Comparison of ENCODE assay signal across 16 cellular contexts in genomic region chr17:77526728-77527355, GRCh38.
DNase-seq lines count a peak whose midpoint lies in the region; ATAC-seq and TF ChIP-seq lines count a peak whose summit lies in the region.
"Had no signal": no experiment of that assay in that cellular context is flagged by ENCODE, and none has a peak within 500 bp of the region (broad histone marks: within the 10 kb centered on the region; RNA-seq: fewer than 3 reads in every experiment).

No MANE protein-coding gene starts in this region.

- no peak for TF ChIP-seq CTCF in nephron (IDR thresholded peaks at IDR 0.05; ENCODE audit: unreplicated experiment in 3 of 3)

- H3K4me1 Mint-ChIP-seq in nephron: peaks cover 14% of the 10 kb centered on the region

- H3K9me3 Mint-ChIP-seq in nephron: no peaks in the 10 kb centered on the region
- H3K9me3 Mint-ChIP-seq: stimulated activated naive CD8-positive, alpha-beta T cell treated with anti-CD3 and anti-CD28 coated beads, Interleukin-15, Interleukin-2, amounts not matched to agents 100 ng/mL and 50 ng/mL, for 24 hours had no signal

- peak overlapping the region; percentile 95 for H3K27ac ChIP-seq in angular gyrus (ENCODE audit: low read depth, low read length)
- H3K27ac ChIP-seq: pancreas, vagina had no signal

- DNase-seq in DMS 273 treated with DMSO at 0.1 percent for 48 hours (lab: John Stamatoyannopoulos, UW): peak; percentile 83
- DNase-seq in NCI-H1930 (lab: John Stamatoyannopoulos, UW): peak; percentile 21 to 32
- DNase-seq in stimulated activated CD4-positive, alpha-beta T cell treated with anti-CD3 and anti-CD28 coated beads, Interleukin-2, amount 100 ng/mL, for 24 hours: no peak
- no peak for DNase-seq in iPS-NIHi7 (ENCODE audit: extremely low spot score)
- DNase-seq: activated naive CD4-positive, alpha-beta T cell treated with anti-CD3 and anti-CD28 coated beads, Interleukin-2, amount 50 U/mL, for 16 hours; BE2C; DMS79 treated with DMSO at 0.1 percent for 48 hours; NCI-H1092 treated with DMSO at 0.1 percent for 48 hours had no signal

- peaks cover 29% of the 10 kb centered on the region for H3K27me3 Mint-ChIP-seq in nephron (ENCODE audit: low read depth)

- H3K27ac Mint-ChIP-seq in nephron: peak overlapping the region in 2 of 3 experiments; percentile 54 to 76
- H3K27ac Mint-ChIP-seq: stimulated activated naive CD8-positive, alpha-beta T cell treated with anti-CD3 and anti-CD28 coated beads, Interleukin-15, Interleukin-2, amounts not matched to agents 100 ng/mL and 50 ng/mL, for 24 hours; WTC11 had no signal

- ATAC-seq in GM21447 (IDR thresholded peaks at IDR 0.05; ENCODE audit: unreplicated experiment) (no peak), GM18909 (IDR thresholded peaks at IDR 0.05; ENCODE audit: poor library complexity, unreplicated experiment) (no peak)
- ATAC-seq: pancreas, WTC11 had no signal

- no peaks in the 10 kb centered on the region for H3K36me3 Mint-ChIP-seq in nephron (ENCODE audit: low read depth)

- peak overlapping the region; percentile 15 to 65 (median 47) for H3K4me3 Mint-ChIP-seq in nephron
- H3K4me3 Mint-ChIP-seq: stimulated activated naive CD8-positive, alpha-beta T cell treated with anti-CD3 and anti-CD28 coated beads, Interleukin-15, Interleukin-2, amounts not matched to agents 100 ng/mL and 50 ng/mL, for 24 hours had no signal

Comparison
In these comparisons a context has a peak if more than half of its experiments do, and no peak if none do; other contexts are left out.
1. DNase-seq: peak in DMS 273 treated with DMSO at 0.1 percent for 48 hours (single experiment) and NCI-H1930 (2 of 2); none in stimulated activated CD4-positive, alpha-beta T cell treated with anti-CD3 and anti-CD28 coated beads, Interleukin-2, amount 100 ng/mL, for 24 hours (0 of 2) and iPS-NIHi7 (single experiment).